Comparison of ENCODE assay signal across 10 cellular contexts in the genomic region with DNA sequence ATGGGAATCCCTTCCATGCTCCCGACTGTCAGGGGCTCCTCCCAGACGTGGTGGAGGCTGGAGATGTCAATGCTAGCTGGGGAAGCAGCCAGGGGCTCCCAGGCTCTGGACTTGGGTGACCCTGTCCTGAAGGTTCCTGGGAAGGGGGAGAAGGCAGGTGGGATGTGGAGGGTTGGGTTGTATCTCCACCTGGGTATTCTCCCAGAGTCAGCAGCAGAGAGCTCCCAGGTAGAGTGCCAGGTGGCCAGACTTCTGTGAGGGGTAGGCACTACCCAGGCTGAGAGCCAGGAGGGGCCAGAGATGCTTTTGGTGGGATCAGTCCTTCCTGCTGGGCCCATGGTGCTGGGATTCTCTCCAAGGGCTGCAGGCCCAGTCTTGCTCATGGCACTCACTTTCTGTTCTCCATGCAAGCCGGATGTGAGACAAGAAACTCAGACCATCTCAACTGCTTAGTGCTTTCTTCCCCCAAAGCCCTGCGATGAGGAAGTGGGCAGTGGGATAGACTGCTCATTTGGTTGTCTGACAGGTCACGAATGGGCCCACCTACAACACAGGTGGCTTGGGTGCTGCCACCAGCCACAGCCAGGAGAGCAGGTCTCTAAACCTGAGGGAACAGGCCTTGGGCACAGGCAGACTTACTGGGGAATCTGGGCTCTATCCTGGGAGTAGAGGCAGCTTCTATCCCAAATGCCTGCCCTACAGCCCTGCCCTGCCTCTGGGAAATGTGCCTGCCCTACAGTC. TPM values are rescaled to one million over a fixed set of nuclear protein-coding genes. Genes with fewer than 3 reads are reported as not detected.
A peak's percentile ranks its signal among the peaks of the same experiment; 100 is the strongest.
DNase-seq lines count a peak whose midpoint lies in the region; ATAC-seq, FAIRE-seq and TF ChIP-seq lines count a peak whose summit lies in the region.
"Had no signal": no experiment of that assay in that cellular context is flagged by ENCODE, and none has a peak within 500 bp of the region (broad histone marks: within the 10 kb centered on the region; RNA-seq: fewer than 3 reads in every experiment).

No MANE protein-coding gene starts in this region.

- DNase-seq in keratinocyte (ENCODE audit: low read depth, low spot score) = peak; percentile 23
- no peak for DNase-seq in glomerular visceral epithelial cell (ENCODE audit: extremely low spot score)
- DNase-seq in SW 1271 (lab: John Stamatoyannopoulos, UW) = no peak
- DNase-seq in CD4-positive, alpha-beta memory T cell = no peak
- DNase-seq: activated T-cell treated with anti-CD3 and anti-CD28 coated beads, Interleukin-2, amount 50 U/mL, for 72 hours; NCI-H69 had no signal

- H3K27ac ChIP-seq in keratinocyte (ENCODE audit: control insufficient read depth, insufficient read depth, low read length) = peak overlapping the region; percentile 77
- no peak overlapping the region for H3K27ac ChIP-seq in CD4-positive, alpha-beta memory T cell (ENCODE audit: low read depth, low read length)

- no peaks in the 10 kb centered on the region for H4K20me1 ChIP-seq in keratinocyte (ENCODE audit: control insufficient read depth, extremely low read depth, insufficient read depth, low read length)

- no peak overlapping the region for H3K4me3 ChIP-seq in keratinocyte (ENCODE audit: control insufficient read depth in 2 of 3, extremely low read depth in 1 of 3, insufficient read depth in 2 of 3, low read depth in 1 of 3, low read length in 3 of 3)
- H3K4me3 ChIP-seq in CD4-positive, alpha-beta memory T cell (ENCODE audit: low read length in 2 of 2) = no peak overlapping the region

- H3K9me3 ChIP-seq in keratinocyte (ENCODE audit: control insufficient read depth, low read depth, low read length) = no peaks in the 10 kb centered on the region
- no peaks in the 10 kb centered on the region for H3K9me3 ChIP-seq in CD4-positive, alpha-beta memory T cell (ENCODE audit: control insufficient read depth in 1 of 2, low read length in 2 of 2)

- peak overlapping the region in 2 of 7 donors; percentile 23 to 28 for H3K27ac Mint-ChIP-seq in CD4-positive, alpha-beta memory T cell
- H3K27ac Mint-ChIP-seq: activated T-cell treated with anti-CD3 and anti-CD28 coated beads, Interleukin-2, amount 50 U/mL, for 72 hours had no signal

- no peaks in the 10 kb centered on the region for H3K36me3 ChIP-seq in keratinocyte (ENCODE audit: control insufficient read depth in 2 of 2, extremely low read depth in 1 of 2, insufficient read depth in 2 of 2, low read length in 2 of 2)
- H3K36me3 ChIP-seq in CD4-positive, alpha-beta memory T cell (ENCODE audit: insufficient read depth, low read length) = no peaks in the 10 kb centered on the region

- H3K27me3 ChIP-seq in keratinocyte (ENCODE audit: control insufficient read depth, extremely low read depth, insufficient read depth, low read length) = no peaks in the 10 kb centered on the region
- H3K27me3 ChIP-seq in CD4-positive, alpha-beta memory T cell (ENCODE audit: insufficient read depth, low read length) = no peaks in the 10 kb centered on the region

- H3K9ac ChIP-seq in keratinocyte (ENCODE audit: control insufficient read depth, extremely low read depth, insufficient read depth, low read length) = peak overlapping the region; percentile 31

- H3K79me2 ChIP-seq in keratinocyte (ENCODE audit: control insufficient read depth, insufficient read depth, low read length) = no peaks in the 10 kb centered on the region

- H3K4me1 Mint-ChIP-seq in CD4-positive, alpha-beta memory T cell = peaks cover 0 to 5% (median 2%) of the 10 kb centered on the region in 4 donors

- no peaks in the 10 kb centered on the region for H3K9me3 Mint-ChIP-seq in CD4-positive, alpha-beta memory T cell
- H3K9me3 Mint-ChIP-seq: activated T-cell treated with anti-CD3 and anti-CD28 coated beads, Interleukin-2, amount 50 U/mL, for 72 hours had no signal

- TF ChIP-seq CTCF in keratinocyte (optimal IDR thresholded peaks at IDR 0.05 in 1 of 3, IDR thresholded peaks at IDR 0.05 in 1 of 3, conservative IDR thresholded peaks at IDR 0.05 in 1 of 3; ENCODE audit: extremely low read depth in 1 of 3, insufficient read depth in 2 of 3, low read length in 3 of 3) = peak in 1 of 3 experiments; percentile 20

- intact Hi-C loops in CD4-positive, alpha-beta memory T cell (cut with micrococcal nuclease) = no loop called here

- POLR2A ChIA-PET in CD4-positive, alpha-beta memory T cell (lab: Charles Lee; ENCODE audit: partially characterized antibody) = interaction anchor here (0.9 kb wide), 1 partner anchor 79 kb away, joined by 3 read pairs; no protein-coding TSS in a partner anchor

- H3K4me2 ChIP-seq in keratinocyte (ENCODE audit: control insufficient read depth, extremely low read depth, insufficient read depth, low read depth, low read length) = peak overlapping the region; percentile 39

- peaks cover 42% of the 10 kb centered on the region for H3K4me1 ChIP-seq in keratinocyte (ENCODE audit: control insufficient read depth, extremely low read depth, insufficient read depth, low read length)
- no peaks in the 10 kb centered on the region for H3K4me1 ChIP-seq in CD4-positive, alpha-beta memory T cell (ENCODE audit: insufficient read depth, low read length)

- FAIRE-seq in keratinocyte (lab: Jason Lieb, UNC) = peak; percentile 98

- CTCF ChIA-PET in CD4-positive, alpha-beta memory T cell (lab: Charles Lee; ENCODE audit: partially characterized antibody) = no interaction called here

- H3K27me3 Mint-ChIP-seq in CD4-positive, alpha-beta memory T cell = no peaks in the 10 kb centered on the region

- no peak overlapping the region for H2AFZ ChIP-seq in keratinocyte (ENCODE audit: control insufficient read depth, low read length)

- dilution Hi-C loops in keratinocyte (cut with MboI; ENCODE audit: extremely low pct_ligation_motif_present, low sequenced_read_pairs) = no loop called here

- ATAC-seq in GM18511 (IDR thresholded peaks at IDR 0.05; ENCODE audit: unreplicated experiment) = peak; percentile 85
- peak; percentile 71 for ATAC-seq in GM21528 (IDR thresholded peaks at IDR 0.05; ENCODE audit: low FRiP score, unreplicated experiment)
- peak; percentile 58 for ATAC-seq in HG03565 (IDR thresholded peaks at IDR 0.05; ENCODE audit: unreplicated experiment)
- ATAC-seq in HG03457 (IDR thresholded peaks at IDR 0.05; ENCODE audit: unreplicated experiment) = no peak
- ATAC-seq: activated T-cell treated with anti-CD3 and anti-CD28 coated beads, Interleukin-2, amount 50 U/mL, for 72 hours had no signal

- no peaks in the 10 kb centered on the region for H3K9me1 ChIP-seq in keratinocyte (ENCODE audit: control insufficient read depth, extremely low read depth, insufficient read depth, low read length)

- no peak overlapping the region for H3K4me3 Mint-ChIP-seq in CD4-positive, alpha-beta memory T cell
- H3K4me3 Mint-ChIP-seq: activated T-cell treated with anti-CD3 and anti-CD28 coated beads, Interleukin-2, amount 50 U/mL, for 72 hours had no signal

- peaks cover 0 to 9% of the 10 kb centered on the region in 2 donors for H3K36me3 Mint-ChIP-seq in CD4-positive, alpha-beta memory T cell

RNA-seq across cellular contexts. Expression of a gene that starts 52.5 kb away (rescaled TPM):
- polyA plus RNA-seq in keratinocyte = 0.25 to 0.32 TPM (median 0.31 TPM) in 3 replicates
- 0.54 TPM for polyA plus RNA-seq in keratinocyte (2011; ENCODE audit: low read depth)
- polyA plus RNA-seq in keratinocyte (2011; cell fraction: cytosol; rRNA removed) = 0.07 and 0.12 TPM in 2 replicates
- 0.39 and 0.72 TPM in 2 replicates for polyA plus RNA-seq in keratinocyte (2011; cell fraction: nucleus; rRNA removed)
- 0.13 and 0.37 TPM in 2 replicates for polyA plus RNA-seq in keratinocyte (2012; ENCODE audit: low replicate concordance)
- 0.10 TPM in 2 of 3 replicates, not detected in the other for polyA minus RNA-seq in keratinocyte
- polyA minus RNA-seq in keratinocyte (2011; cell fraction: cytosol; rRNA and poly(A)+ RNA removed) = not detected
- 0.39 TPM in 1 of 2 replicates, not detected in the other for polyA minus RNA-seq in keratinocyte (2011; cell fraction: nucleus; rRNA and poly(A)+ RNA removed)
- total RNA-seq in CD4-positive, alpha-beta memory T cell = not detected
- polyA plus RNA-seq in CD4-positive, alpha-beta memory T cell = not detected
